Comparison of ENCODE assay signal across 8 cellular contexts in genomic region chr2:60554649-60555065, GRCh38. TPM values are rescaled to one million over a fixed set of nuclear protein-coding genes. Genes with fewer than 3 reads are reported as not detected.
A peak's percentile ranks its signal among the peaks of the same experiment; 100 is the strongest.
DNase-seq lines count a peak whose midpoint lies in the region; ATAC-seq lines count a peak whose summit lies in the region.

No MANE protein-coding gene starts in this region.

- H3K27ac Mint-ChIP-seq in activated naive CD4-positive, alpha-beta T cell treated with anti-CD3 and anti-CD28 coated beads, Interleukin-2, amount 50 U/mL, for 24 hours: no peak overlapping the region
- H3K27ac Mint-ChIP-seq in naive thymus-derived CD8-positive, alpha-beta T cell: peak overlapping the region in 3 of 10 donors; percentile 70 to 81 (median 73)

- H3K9ac ChIP-seq in endocrine pancreas (ENCODE audit: control insufficient read depth, insufficient read depth, low read length): peak overlapping the region; percentile 30

- POLR2A ChIA-PET in naive thymus-derived CD8-positive, alpha-beta T cell (lab: Charles Lee): no interaction called here

- no peaks in the 10 kb centered on the region for H3K9me3 Mint-ChIP-seq in activated naive CD4-positive, alpha-beta T cell treated with anti-CD3 and anti-CD28 coated beads, Interleukin-2, amount 50 U/mL, for 24 hours
- H3K9me3 Mint-ChIP-seq in naive thymus-derived CD8-positive, alpha-beta T cell: no peaks in the 10 kb centered on the region

- H3K9me3 ChIP-seq in endocrine pancreas (ENCODE audit: control insufficient read depth, low read length): no peaks in the 10 kb centered on the region

- no peaks in the 10 kb centered on the region for H3K4me1 ChIP-seq in endocrine pancreas (ENCODE audit: control insufficient read depth, insufficient read depth, low read length)

- H3K27me3 ChIP-seq in endocrine pancreas (ENCODE audit: control insufficient read depth, insufficient read depth, low read length): no peaks in the 10 kb centered on the region

- H3K4me3 Mint-ChIP-seq in activated naive CD4-positive, alpha-beta T cell treated with anti-CD3 and anti-CD28 coated beads, Interleukin-2, amount 50 U/mL, for 24 hours: peak overlapping the region; percentile 84
- H3K4me3 Mint-ChIP-seq in naive thymus-derived CD8-positive, alpha-beta T cell: peak overlapping the region; percentile 78 to 94 (median 91)

- no peaks in the 10 kb centered on the region for H3K36me3 ChIP-seq in endocrine pancreas (ENCODE audit: control insufficient read depth, insufficient read depth, low read length)

- no peak for DNase-seq in activated naive CD4-positive, alpha-beta T cell treated with Interleukin-2 at 50 U/mL for 16 hours
- DNase-seq in NCI-H69 (lab: John Stamatoyannopoulos, UW): peak; percentile 56
- no peak for DNase-seq in naive thymus-derived CD8-positive, alpha-beta T cell
- DNase-seq in stimulated activated naive CD4-positive, alpha-beta T cell treated with Interleukin-2 at 50 U/mL for 16 hours (lab: John Stamatoyannopoulos, UW): no peak

- H3K4me3 ChIP-seq in endocrine pancreas (ENCODE audit: control insufficient read depth, insufficient read depth, low read length): no peak overlapping the region

- H3K4me1 Mint-ChIP-seq in activated naive CD4-positive, alpha-beta T cell treated with anti-CD3 and anti-CD28 coated beads, Interleukin-2, amount 50 U/mL, for 24 hours: peaks cover 45% of the 10 kb centered on the region
- H3K4me1 Mint-ChIP-seq in naive thymus-derived CD8-positive, alpha-beta T cell: peaks cover 21 to 54% (median 45%) of the 10 kb centered on the region in 4 donors

- peak in 1 of 2 donors; percentile 1 for ATAC-seq in naive thymus-derived CD8-positive, alpha-beta T cell
- ATAC-seq in GM21367 (IDR thresholded peaks at IDR 0.05; ENCODE audit: unreplicated experiment): no peak
- ATAC-seq in GM19467 (IDR thresholded peaks at IDR 0.05; ENCODE audit: unreplicated experiment): no peak

- no peaks in the 10 kb centered on the region for H3K36me3 Mint-ChIP-seq in activated naive CD4-positive, alpha-beta T cell treated with anti-CD3 and anti-CD28 coated beads, Interleukin-2, amount 50 U/mL, for 24 hours
- peaks cover 0 to 3% (median 0%) of the 10 kb centered on the region in 3 donors for H3K36me3 Mint-ChIP-seq in naive thymus-derived CD8-positive, alpha-beta T cell

- H3K27me3 Mint-ChIP-seq in activated naive CD4-positive, alpha-beta T cell treated with anti-CD3 and anti-CD28 coated beads, Interleukin-2, amount 50 U/mL, for 24 hours: peaks cover 44% of the 10 kb centered on the region
- peaks cover 17 to 66% (median 27%) of the 10 kb centered on the region in 5 donors for H3K27me3 Mint-ChIP-seq in naive thymus-derived CD8-positive, alpha-beta T cell

RNA-seq across cellular contexts. Expression of gene BCL11A, which starts 1.2 kb away (rescaled TPM):
- 10 to 100 TPM; 10.1 to 11.6 TPM for total RNA-seq in naive thymus-derived CD8-positive, alpha-beta T cell
- polyA plus RNA-seq in naive thymus-derived CD8-positive, alpha-beta T cell: 1 to 10 TPM in 2 of 3 donors, under 1 TPM in 1; 0.64 to 1.4 (median 1.3) TPM
